In genomic region chr20:61926253-61926613, GRCh38 we compare ENCODE assay signal across 21 cellular contexts.
"Had no signal": no experiment of that assay in that cellular context is flagged by ENCODE, and none has a peak within 500 bp of the region (broad histone marks: within the 10 kb centered on the region; RNA-seq: fewer than 3 reads in every experiment).

No MANE protein-coding gene starts in this region.

- FAIRE-seq: endothelial cell of umbilical vein had no signal

- H3K4me1 ChIP-seq: adrenal gland, esophagus squamous epithelium, stomach, upper lobe of left lung had no signal

- H2AFZ ChIP-seq: hepatocyte had no signal

- H3K79me2 ChIP-seq: hepatocyte had no signal

- H3K4me3 ChIP-seq: adrenal gland, cardiac muscle cell, esophagus squamous epithelium, hepatocyte, stomach, thoracic aorta, upper lobe of left lung had no signal

- H3K27me3 ChIP-seq: adrenal gland, cardiac muscle cell, hepatocyte had no signal

- H3K36me3 ChIP-seq: adrenal gland, cardiac muscle cell, esophagus squamous epithelium, stomach, thoracic aorta, upper lobe of left lung, WERI-Rb-1 had no signal

- DNase-seq: activated CD4-positive, alpha-beta T cell treated with anti-CD3 and anti-CD28 coated beads, Interleukin-2, amount 50 U/mL, for 4 hours; activated gamma-delta T cell treated with Interleukin-2 at 50 U/mL for 16 hours; dermis blood vessel endothelial cell; effector memory CD4-positive, alpha-beta T cell; esophagus squamous epithelium; left colon; midbrain; nephron progenitor cell; occipital lobe; stimulated activated CD4-positive, alpha-beta T cell treated with anti-CD3 and anti-CD28 coated beads, Interleukin-4, amount 100 ng/mL, for 1 hour; stomach; SW 1271; T-helper 2 cell; WERI-Rb-1 had no signal

- H3K9me3 ChIP-seq: adrenal gland, esophagus squamous epithelium, stomach, thoracic aorta, upper lobe of left lung had no signal

- H3K4me2 ChIP-seq: hepatocyte had no signal

- ATAC-seq: activated naive CD4-positive, alpha-beta T cell treated with anti-CD3 and anti-CD28 coated beads, Interleukin-2, amount 50 U/mL, for 72 hours; left colon had no signal

- H3K27ac ChIP-seq: adrenal gland, cardiac muscle cell, esophagus squamous epithelium, hepatocyte, stomach, thoracic aorta, upper lobe of left lung, WERI-Rb-1 had no signal
